ENCODE assay signal across 17 cellular contexts in genomic region chr14:106269029-106269428, GRCh38.
"Had no signal": no experiment of that assay in that cellular context is flagged by ENCODE, and none has a peak within 500 bp of the region (broad histone marks: within the 10 kb centered on the region; RNA-seq: fewer than 3 reads in every experiment).

No MANE protein-coding gene starts in this region.

- H3K4me1 Mint-ChIP-seq: nephron, WTC11 had no signal

- H3K27ac ChIP-seq: heart right ventricle, neutrophil, ovary, psoas muscle, right atrium auricular region, stomach, suprapubic skin, tibial nerve had no signal

- H3K9me3 Mint-ChIP-seq: activated naive CD8-positive, alpha-beta T cell treated with anti-CD3 and anti-CD28 coated beads, Interleukin-2, amount 50 U/mL, for 24 hours had no signal

- H3K4me1 ChIP-seq: heart right ventricle, psoas muscle, right atrium auricular region, suprapubic skin, tibial nerve had no signal

- H3K9me3 ChIP-seq: heart right ventricle, neutrophil, ovary, psoas muscle, right atrium auricular region, stomach, suprapubic skin, tibial nerve had no signal

- DNase-seq: cortex of kidney, foreskin fibroblast, heart right ventricle, islet precursor cell, left cardiac atrium, ovary, psoas muscle, T1000 had no signal

- H3K4me3 ChIP-seq: heart right ventricle, ovary, psoas muscle, right atrium auricular region, stomach, suprapubic skin, tibial nerve had no signal

- H3K36me3 ChIP-seq: heart right ventricle, neutrophil, ovary, right atrium auricular region, stomach, suprapubic skin, tibial nerve had no signal

- H3K27me3 Mint-ChIP-seq: activated CD4-positive, alpha-beta T cell treated with anti-CD3 and anti-CD28 coated beads for 36 hours had no signal

- ATAC-seq: heart right ventricle, left cardiac atrium, psoas muscle, WTC11 had no signal

- H3K4me3 Mint-ChIP-seq: activated CD4-positive, alpha-beta T cell treated with anti-CD3 and anti-CD28 coated beads for 36 hours; activated naive CD8-positive, alpha-beta T cell treated with anti-CD3 and anti-CD28 coated beads, Interleukin-2, amount 50 U/mL, for 24 hours; nephron; WTC11 had no signal

- H3K27me3 ChIP-seq: ovary, right atrium auricular region, tibial nerve had no signal

- H3K27ac Mint-ChIP-seq: activated CD4-positive, alpha-beta T cell treated with anti-CD3 and anti-CD28 coated beads for 36 hours; activated naive CD8-positive, alpha-beta T cell treated with anti-CD3 and anti-CD28 coated beads, Interleukin-2, amount 50 U/mL, for 24 hours; nephron; WTC11 had no signal
